ENCODE assay signal across 41 cellular contexts in the genomic region with DNA sequence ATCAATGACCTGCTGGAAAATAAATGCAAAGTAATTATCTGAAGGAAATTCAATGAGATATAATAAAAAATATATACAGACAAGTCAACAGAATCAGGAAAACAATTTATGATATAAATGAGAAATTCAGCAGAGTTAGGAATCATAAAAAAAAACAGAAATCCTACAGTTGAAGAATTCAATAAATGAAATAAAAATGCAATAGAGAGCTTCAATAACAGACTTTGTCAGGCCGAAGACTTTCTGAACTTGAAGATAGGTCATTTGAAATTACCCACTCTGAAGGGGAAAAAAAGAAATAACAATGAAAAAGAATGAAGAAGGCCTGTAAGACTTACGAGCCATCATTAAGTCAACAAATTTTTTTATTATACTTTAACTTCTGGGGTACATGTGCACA. TPM values are rescaled to one million over a fixed set of nuclear protein-coding genes. Genes with fewer than 3 reads are reported as not detected.
"Had no signal": no experiment of that assay in that cellular context is flagged by ENCODE, and none has a peak within 500 bp of the region (broad histone marks: within the 10 kb centered on the region; RNA-seq: fewer than 3 reads in every experiment).

No MANE protein-coding gene starts in this region.

- H3K4me3 ChIP-seq: adrenal gland, ascending aorta, body of pancreas, breast epithelium, cardiac muscle cell had no signal

- H3K9me3 ChIP-seq: body of pancreas had no signal

- H3K27me3 Mint-ChIP-seq: activated naive CD4-positive, alpha-beta T cell treated with anti-CD3 and anti-CD28 coated beads, Interleukin-2, amount 10 ng/mL, durations not matched to agents 7 days and 5 days; activated naive CD4-positive, alpha-beta T cell treated with anti-CD3 and anti-CD28 coated beads, Interleukin-2, amount 50 U/mL, for 24 hours; activated naive CD8-positive, alpha-beta T cell; activated naive CD8-positive, alpha-beta T cell treated with anti-CD3 and anti-CD28 coated beads for 36 hours; activated naive CD8-positive, alpha-beta T cell treated with anti-CD3 and anti-CD28 coated beads, Interleukin-2, amount 10 ng/mL, durations not matched to agents 7 days and 5 days; activated naive CD8-positive, alpha-beta T cell treated with anti-CD3 and anti-CD28 coated beads, Interleukin-2, amount 50 U/mL, for 24 hours; activated T-cell treated with anti-CD3 and anti-CD28 coated beads, Interleukin-2, amount 50 U/mL, for 24 hours; activated T-helper 17 cell treated with anti-CD3 and anti-CD28 coated beads, Interleukin-2, amount 50 U/mL, for 72 hours; central memory CD8-positive, alpha-beta T cell had no signal

- DNase-seq: activated effector memory CD4-positive, alpha-beta T cell treated with anti-CD3 and anti-CD28 coated beads, Interleukin-2, amount 50 U/mL, for 16 hours; activated effector memory CD4-positive, alpha-beta T cell treated with Interleukin-2 at 50 U/mL for 16 hours; activated gamma-delta T cell; activated gamma-delta T cell treated with Interleukin-2 at 50 U/mL for 16 hours; activated naive CD4-positive, alpha-beta T cell; activated naive CD4-positive, alpha-beta T cell treated with anti-CD3 and anti-CD28 coated beads for 36 hours; activated naive CD4-positive, alpha-beta T cell treated with anti-CD3 and anti-CD28 coated beads, Interleukin-2, amount 10 ng/mL, durations not matched to agents 7 days and 5 days; activated naive CD4-positive, alpha-beta T cell treated with anti-CD3 and anti-CD28 coated beads, Interleukin-2, amount 50 U/mL, for 16 hours; activated naive CD4-positive, alpha-beta T cell treated with Interleukin-2 at 50 U/mL for 16 hours; activated naive CD8-positive, alpha-beta T cell treated with anti-CD3 and anti-CD28 coated beads for 36 hours; activated naive CD8-positive, alpha-beta T cell treated with anti-CD3 and anti-CD28 coated beads, Interleukin-2, amount 10 ng/mL, durations not matched to agents 7 days and 5 days; activated naive CD8-positive, alpha-beta T cell treated with anti-CD3 and anti-CD28 coated beads, Interleukin-2, amount 50 U/mL, for 24 hours; activated T-cell treated with anti-CD3 and anti-CD28 coated beads, Interleukin-2, amount 50 U/mL, for 24 hours; activated T-cell treated with anti-CD3 and anti-CD28 coated beads, Interleukin-2, amount 50 U/mL, for 4 hours; activated T-cell treated with anti-CD3 and anti-CD28 coated beads, Interleukin-2, amount 50 U/mL, for 48 hours; activated T-cell treated with anti-CD3 and anti-CD28 coated beads, Interleukin-2, amount 50 U/mL, for 72 hours; adrenal gland; amniotic stem cell; amygdala; anterior cingulate cortex; aorta; body of pancreas; brain microvascular endothelial cell; caudate nucleus; central memory CD4-positive, alpha-beta T cell; cerebellar nuclear complex had no signal

- H3K27ac ChIP-seq: adrenal gland, ascending aorta, body of pancreas, brain microvascular endothelial cell, breast epithelium, cardiac muscle cell had no signal

- H3K27me3 ChIP-seq: adrenal gland, ascending aorta, body of pancreas, brain microvascular endothelial cell, breast epithelium, cardiac muscle cell had no signal

- H3K4me3 Mint-ChIP-seq: activated naive CD4-positive, alpha-beta T cell treated with anti-CD3 and anti-CD28 coated beads for 36 hours; activated naive CD4-positive, alpha-beta T cell treated with anti-CD3 and anti-CD28 coated beads, Interleukin-2, amount 10 ng/mL, durations not matched to agents 7 days and 5 days; activated naive CD4-positive, alpha-beta T cell treated with anti-CD3 and anti-CD28 coated beads, Interleukin-2, amount 50 U/mL, for 24 hours; activated naive CD8-positive, alpha-beta T cell; activated naive CD8-positive, alpha-beta T cell treated with anti-CD3 and anti-CD28 coated beads for 36 hours; activated naive CD8-positive, alpha-beta T cell treated with anti-CD3 and anti-CD28 coated beads, Interleukin-2, amount 10 ng/mL, durations not matched to agents 7 days and 5 days; activated naive CD8-positive, alpha-beta T cell treated with anti-CD3 and anti-CD28 coated beads, Interleukin-2, amount 50 U/mL, for 24 hours; activated T-cell treated with anti-CD3 and anti-CD28 coated beads, Interleukin-2, amount 50 U/mL, for 24 hours; activated T-cell treated with anti-CD3 and anti-CD28 coated beads, Interleukin-2, amount 50 U/mL, for 4 hours; activated T-cell treated with anti-CD3 and anti-CD28 coated beads, Interleukin-2, amount 50 U/mL, for 72 hours; activated T-helper 1 cell treated with anti-CD3 and anti-CD28 coated beads, Interleukin-12 subunit alpha, Interleukin-12 subunit beta, Interleukin-2, Interleukin-4 antibody, amounts not matched to agents 30 ng/mL and 10 ng/mL and 1 ng/mL, durations not matched to agents 14 hours and 24 hours and 36 hours; activated T-helper 17 cell treated with anti-CD3 and anti-CD28 coated beads, Interleukin-2, amount 50 U/mL, for 72 hours; brain; central memory CD8-positive, alpha-beta T cell had no signal

- ATAC-seq: activated naive CD4-positive, alpha-beta T cell treated with anti-CD3 and anti-CD28 coated beads, Interleukin-2, amount 50 U/mL, for 72 hours; activated naive CD8-positive, alpha-beta T cell treated with anti-CD3 and anti-CD28 coated beads, Interleukin-2, amount 50 U/mL, for 24 hours; activated T-cell treated with anti-CD3 and anti-CD28 coated beads, Interleukin-2, amount 50 U/mL, for 4 hours; activated T-cell treated with anti-CD3 and anti-CD28 coated beads, Interleukin-2, amount 50 U/mL, for 72 hours; activated T-helper 17 cell treated with anti-CD3 and anti-CD28 coated beads, Interleukin-2, amount 50 U/mL, for 72 hours; body of pancreas had no signal

- H3K4me1 ChIP-seq: adrenal gland, ascending aorta, body of pancreas, breast epithelium had no signal

- FAIRE-seq: astrocyte, bronchial epithelial cell had no signal

- H3K27ac Mint-ChIP-seq: activated naive CD4-positive, alpha-beta T cell treated with anti-CD3 and anti-CD28 coated beads for 36 hours; activated naive CD4-positive, alpha-beta T cell treated with anti-CD3 and anti-CD28 coated beads, Interleukin-2, amount 10 ng/mL, durations not matched to agents 7 days and 5 days; activated naive CD4-positive, alpha-beta T cell treated with anti-CD3 and anti-CD28 coated beads, Interleukin-2, amount 50 U/mL, for 24 hours; activated naive CD4-positive, alpha-beta T cell treated with anti-CD3 and anti-CD28 coated beads, Interleukin-2, amount 50 U/mL, for 72 hours; activated naive CD8-positive, alpha-beta T cell; activated naive CD8-positive, alpha-beta T cell treated with anti-CD3 and anti-CD28 coated beads for 36 hours; activated naive CD8-positive, alpha-beta T cell treated with anti-CD3 and anti-CD28 coated beads, Interleukin-2, amount 10 ng/mL, durations not matched to agents 7 days and 5 days; activated naive CD8-positive, alpha-beta T cell treated with anti-CD3 and anti-CD28 coated beads, Interleukin-2, amount 50 U/mL, for 24 hours; activated T-cell treated with anti-CD3 and anti-CD28 coated beads, Interleukin-2, amount 50 U/mL, for 24 hours; activated T-cell treated with anti-CD3 and anti-CD28 coated beads, Interleukin-2, amount 50 U/mL, for 72 hours; activated T-helper 1 cell treated with anti-CD3 and anti-CD28 coated beads, Interleukin-12 subunit alpha, Interleukin-12 subunit beta, Interleukin-2, Interleukin-4 antibody, amounts not matched to agents 30 ng/mL and 10 ng/mL and 1 ng/mL, durations not matched to agents 14 hours and 24 hours and 36 hours; activated T-helper 17 cell treated with anti-CD3 and anti-CD28 coated beads, Interleukin-2, amount 50 U/mL, for 72 hours; activated T-helper 2 cell treated with anti-CD3 and anti-CD28 coated beads, Interferon-gamma antibody, Interleukin-2, Interleukin-4, amounts not matched to agents 10 μg/mL and 5 μg/mL and 100 μg/mL, durations not matched to agents 14 hours and 24 hours and 36 hours; brain had no signal

- H3K4me1 Mint-ChIP-seq: activated naive CD4-positive, alpha-beta T cell treated with anti-CD3 and anti-CD28 coated beads, Interleukin-2, amount 10 ng/mL, durations not matched to agents 7 days and 5 days; activated naive CD4-positive, alpha-beta T cell treated with anti-CD3 and anti-CD28 coated beads, Interleukin-2, amount 50 U/mL, for 24 hours; activated naive CD8-positive, alpha-beta T cell treated with anti-CD3 and anti-CD28 coated beads for 36 hours; activated naive CD8-positive, alpha-beta T cell treated with anti-CD3 and anti-CD28 coated beads, Interleukin-2, amount 50 U/mL, for 24 hours; activated T-helper 17 cell treated with anti-CD3 and anti-CD28 coated beads, Interleukin-2, amount 50 U/mL, for 72 hours; brain; central memory CD8-positive, alpha-beta T cell had no signal

- H3K36me3 ChIP-seq: adrenal gland, brain microvascular endothelial cell, breast epithelium, cardiac muscle cell had no signal

RNA-seq across cellular contexts. Expression of gene GARIN2, which starts 15.5 kb away (rescaled TPM):
- total RNA-seq: activated naive CD4-positive, alpha-beta T cell treated with anti-CD3 and anti-CD28 coated beads for 36 hours; activated naive CD4-positive, alpha-beta T cell treated with anti-CD3 and anti-CD28 coated beads, Interleukin-2, amount 50 U/mL, for 72 hours; activated naive CD8-positive, alpha-beta T cell treated with anti-CD3 and anti-CD28 coated beads for 36 hours; activated naive CD8-positive, alpha-beta T cell treated with anti-CD3 and anti-CD28 coated beads, Interleukin-2, amount 10 ng/mL, durations not matched to agents 7 days and 5 days; activated T-cell treated with anti-CD3 and anti-CD28 coated beads, Interleukin-2, amount 50 U/mL, for 4 hours; activated T-cell treated with anti-CD3 and anti-CD28 coated beads, Interleukin-2, amount 50 U/mL, for 72 hours; activated T-helper 17 cell treated with anti-CD3 and anti-CD28 coated beads, Interleukin-2, amount 50 U/mL, for 72 hours; adrenal gland; ascending aorta; astrocyte; body of pancreas; breast epithelium; bronchial epithelial cell; cardiac muscle cell; cardiac septum; chondrocyte had no signal
